ENCODE assay signal across 8 cellular contexts in the genomic region with DNA sequence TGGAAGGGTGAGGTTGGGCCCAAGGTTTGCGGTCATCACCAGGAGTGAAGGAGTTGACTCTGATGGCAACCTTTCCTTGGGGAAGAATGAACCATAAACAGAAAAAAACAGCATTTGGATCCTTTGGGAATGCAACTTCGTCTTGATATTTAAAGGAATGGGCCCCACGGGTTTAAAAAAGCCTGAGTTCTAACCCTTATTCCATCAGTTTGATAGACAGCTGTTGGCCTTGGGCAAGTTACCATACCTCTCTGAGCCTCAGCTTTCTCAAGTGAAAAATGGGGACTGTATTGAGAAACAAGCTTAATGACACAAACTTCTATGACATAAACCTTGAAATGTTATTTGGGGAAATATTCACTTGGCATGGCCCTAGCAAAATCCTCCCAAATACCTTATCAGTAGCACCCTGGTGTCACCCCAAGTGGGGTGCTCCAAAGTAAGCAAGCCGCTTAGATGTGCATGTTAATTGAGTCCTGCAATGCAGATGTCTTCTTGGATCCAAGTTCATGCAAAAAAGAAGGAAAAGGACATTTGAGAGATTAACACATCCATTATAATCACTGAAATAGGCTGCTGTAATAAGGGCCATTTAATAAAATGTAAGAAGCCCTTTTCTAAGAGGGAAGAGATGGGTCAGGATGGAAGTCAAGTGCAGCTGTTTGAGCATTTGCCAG. TPM values are rescaled to one million over a fixed set of nuclear protein-coding genes. Genes with fewer than 3 reads are reported as not detected.
DNase-seq lines count a peak whose midpoint lies in the region; ATAC-seq and TF ChIP-seq lines count a peak whose summit lies in the region.

No MANE protein-coding gene starts in this region.

- ATAC-seq in DND-41 (ENCODE audit: insufficient read depth, low read depth) (no peak), T-helper 17 cell (no peak), GM18873 (IDR thresholded peaks at IDR 0.05; ENCODE audit: low FRiP score, unreplicated experiment) (no peak), GM21576 (IDR thresholded peaks at IDR 0.05; ENCODE audit: unreplicated experiment) (no peak)

- no peaks in the 10 kb centered on the region for H3K36me3 ChIP-seq in DND-41 (ENCODE audit: insufficient read depth, low read length)
- no peaks in the 10 kb centered on the region for H3K36me3 ChIP-seq in WERI-Rb-1

- peak overlapping the region; percentile 59 for H3K4me2 ChIP-seq in DND-41 (ENCODE audit: insufficient read depth, low read length)

- DNase-seq in DND-41, result no peak
- no peak for DNase-seq in T-helper 17 cell
- no peak for DNase-seq in fibroblast of pulmonary artery (ENCODE audit: low read depth)
- no peak for DNase-seq in retinal pigment epithelial cell (ENCODE audit: low read depth)
- no peak for DNase-seq in WERI-Rb-1
- DNase-seq in A172 (ENCODE audit: low spot score), result no peak

- H3K4me3 Mint-ChIP-seq in T-helper 17 cell, result peak overlapping the region; percentile 81

- no peaks in the 10 kb centered on the region for H4K20me1 ChIP-seq in DND-41 (ENCODE audit: insufficient read depth, low read length)

- peak overlapping the region; percentile 84 for H3K27ac Mint-ChIP-seq in T-helper 17 cell

- H3K4me1 Mint-ChIP-seq in T-helper 17 cell, result peaks cover 26% of the 10 kb centered on the region

- H3K27ac ChIP-seq in DND-41 (ENCODE audit: low read length) (no peak overlapping the region; the same call in 1 of the 2 replicates), WERI-Rb-1 (no peak overlapping the region)

- H3K9ac ChIP-seq in DND-41 (ENCODE audit: low read depth, low read length), result peak overlapping the region; percentile 11; the same call in 1 of the 2 replicates

- H3K4me1 ChIP-seq in DND-41 (ENCODE audit: insufficient read depth, low read length), result peaks cover 26% of the 10 kb centered on the region

- H3K4me3 ChIP-seq in DND-41 (ENCODE audit: low read depth in 1 of 2, low read length in 2 of 2) (peak overlapping the region in 1 of 2 experiments; percentile 31; a peak in 2 of 4 replicates), fibroblast of pulmonary artery (replicated peaks; ENCODE audit: low read depth, low read length) (peak overlapping the region; percentile 59), retinal pigment epithelial cell (ENCODE audit: low read length) (peak overlapping the region; percentile 53), WERI-Rb-1 (ENCODE audit: low read depth, low read length) (no peak overlapping the region)

- TF ChIP-seq CTCF in DND-41 (IDR thresholded peaks at IDR 0.05; ENCODE audit: borderline replicate concordance, extremely low read depth, low read length, poor library complexity, severe bottlenecking) (no peak), fibroblast of pulmonary artery (IDR thresholded peaks at IDR 0.05; ENCODE audit: low read length, missing control alignments) (no peak), retinal pigment epithelial cell (conservative IDR thresholded peaks at IDR 0.05; ENCODE audit: low read depth, low read length) (no peak), WERI-Rb-1 (IDR thresholded peaks at IDR 0.05; ENCODE audit: low read depth, low read length) (no peak)

- no peaks in the 10 kb centered on the region for H3K27me3 Mint-ChIP-seq in T-helper 17 cell

- H3K79me2 ChIP-seq in DND-41 (ENCODE audit: insufficient read depth, low read length), result no peaks in the 10 kb centered on the region

- H2AFZ ChIP-seq in DND-41 (ENCODE audit: low read depth, low read length), result peak overlapping the region; percentile 48

- peaks cover 24% of the 10 kb centered on the region for H3K27me3 ChIP-seq in DND-41 (ENCODE audit: insufficient read depth, low read length, poor library complexity)
- H3K27me3 ChIP-seq in WERI-Rb-1 (ENCODE audit: insufficient read depth, low read depth, severe bottlenecking), result no peaks in the 10 kb centered on the region

- no peaks in the 10 kb centered on the region for H3K9me3 ChIP-seq in DND-41 (ENCODE audit: insufficient read depth, low read length, severe bottlenecking)
- no peaks in the 10 kb centered on the region for H3K9me3 ChIP-seq in T-helper 17 cell (ENCODE audit: control insufficient read depth, low read length, poor library complexity, severe bottlenecking)
- no peaks in the 10 kb centered on the region for H3K9me3 ChIP-seq in WERI-Rb-1 (ENCODE audit: severe bottlenecking)

- H3K36me3 Mint-ChIP-seq in T-helper 17 cell (ENCODE audit: low read depth), result no peaks in the 10 kb centered on the region

RNA-seq across cellular contexts. Expression of a gene that starts 13.8 kb away (rescaled TPM):
- 10 to 100 TPM; 43.2 to 48.8 TPM for total RNA-seq in T-helper 17 cell
- total RNA-seq in A172 (2014; rRNA removed; shearing (Covaris generic)), result 2.6 and 5.4 TPM in 2 replicates
